In the genomic region with DNA sequence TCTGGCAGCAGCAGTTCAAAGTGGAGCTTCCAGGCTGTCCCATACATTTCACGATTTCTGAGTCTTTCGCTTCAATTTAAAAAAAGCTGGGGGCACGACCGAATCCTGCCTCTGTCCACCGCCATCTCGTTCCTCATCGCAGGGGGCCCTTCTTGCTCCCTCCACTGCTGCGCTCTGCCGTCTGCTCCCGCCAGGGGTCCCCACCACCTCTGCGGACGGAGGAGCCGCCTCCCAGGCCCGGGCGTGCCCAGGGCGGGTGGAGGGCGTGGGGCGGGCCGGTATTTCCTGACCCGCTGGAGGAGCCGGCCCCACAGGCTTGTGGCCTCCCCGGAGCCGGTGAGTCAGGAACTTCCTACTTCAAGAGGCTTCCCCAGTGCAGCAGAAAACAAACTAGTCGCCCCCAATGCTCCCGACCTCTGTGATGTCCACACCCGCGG, we compare ENCODE assay signal across 1 cellular context.
A peak's percentile ranks its signal among the peaks of the same experiment; 100 is the strongest.
TF ChIP-seq lines count a peak whose summit lies in the region.

No MANE protein-coding gene starts in this region.

TF ChIP-seq in SK-N-SH, 30 proteins besides CTCF, POLR2A, EP300 and RAD21 (continued from another document):
- TF ChIP-seq, protein P1, sequence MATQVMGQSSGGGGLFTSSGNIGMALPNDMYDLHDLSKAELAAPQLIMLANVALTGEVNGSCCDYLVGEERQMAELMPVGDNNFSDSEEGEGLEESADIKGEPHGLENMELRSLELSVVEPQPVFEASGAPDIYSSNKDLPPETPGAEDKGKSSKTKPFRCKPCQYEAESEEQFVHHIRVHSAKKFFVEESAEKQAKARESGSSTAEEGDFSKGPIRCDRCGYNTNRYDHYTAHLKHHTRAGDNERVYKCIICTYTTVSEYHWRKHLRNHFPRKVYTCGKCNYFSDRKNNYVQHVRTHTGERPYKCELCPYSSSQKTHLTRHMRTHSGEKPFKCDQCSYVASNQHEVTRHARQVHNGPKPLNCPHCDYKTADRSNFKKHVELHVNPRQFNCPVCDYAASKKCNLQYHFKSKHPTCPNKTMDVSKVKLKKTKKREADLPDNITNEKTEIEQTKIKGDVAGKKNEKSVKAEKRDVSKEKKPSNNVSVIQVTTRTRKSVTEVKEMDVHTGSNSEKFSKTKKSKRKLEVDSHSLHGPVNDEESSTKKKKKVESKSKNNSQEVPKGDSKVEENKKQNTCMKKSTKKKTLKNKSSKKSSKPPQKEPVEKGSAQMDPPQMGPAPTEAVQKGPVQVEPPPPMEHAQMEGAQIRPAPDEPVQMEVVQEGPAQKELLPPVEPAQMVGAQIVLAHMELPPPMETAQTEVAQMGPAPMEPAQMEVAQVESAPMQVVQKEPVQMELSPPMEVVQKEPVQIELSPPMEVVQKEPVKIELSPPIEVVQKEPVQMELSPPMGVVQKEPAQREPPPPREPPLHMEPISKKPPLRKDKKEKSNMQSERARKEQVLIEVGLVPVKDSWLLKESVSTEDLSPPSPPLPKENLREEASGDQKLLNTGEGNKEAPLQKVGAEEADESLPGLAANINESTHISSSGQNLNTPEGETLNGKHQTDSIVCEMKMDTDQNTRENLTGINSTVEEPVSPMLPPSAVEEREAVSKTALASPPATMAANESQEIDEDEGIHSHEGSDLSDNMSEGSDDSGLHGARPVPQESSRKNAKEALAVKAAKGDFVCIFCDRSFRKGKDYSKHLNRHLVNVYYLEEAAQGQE (IDR thresholded peaks at IDR 0.05; ENCODE audit: low read depth, low read length) = peak; percentile 46; the same call in 1 of the 2 replicates
- no peak for TF ChIP-seq MEF2A (IDR thresholded peaks at IDR 0.05; ENCODE audit: borderline replicate concordance, low read depth)
- 0 out of 2 replicates have a peak, but pooled peaks have one; percentile 60 for TF ChIP-seq TEAD4 (IDR thresholded peaks at IDR 0.05; ENCODE audit: borderline replicate concordance, insufficient read depth)
- TF ChIP-seq, protein P2, sequence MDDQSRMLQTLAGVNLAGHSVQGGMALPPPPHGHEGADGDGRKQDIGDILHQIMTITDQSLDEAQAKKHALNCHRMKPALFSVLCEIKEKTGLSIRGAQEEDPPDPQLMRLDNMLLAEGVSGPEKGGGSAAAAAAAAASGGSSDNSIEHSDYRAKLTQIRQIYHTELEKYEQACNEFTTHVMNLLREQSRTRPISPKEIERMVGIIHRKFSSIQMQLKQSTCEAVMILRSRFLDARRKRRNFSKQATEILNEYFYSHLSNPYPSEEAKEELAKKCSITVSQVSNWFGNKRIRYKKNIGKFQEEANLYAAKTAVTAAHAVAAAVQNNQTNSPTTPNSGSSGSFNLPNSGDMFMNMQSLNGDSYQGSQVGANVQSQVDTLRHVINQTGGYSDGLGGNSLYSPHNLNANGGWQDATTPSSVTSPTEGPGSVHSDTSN (IDR thresholded peaks at IDR 0.05) = 0 out of 2 replicates have a peak, but pooled peaks have one; percentile 24
- TF ChIP-seq, protein P3, sequence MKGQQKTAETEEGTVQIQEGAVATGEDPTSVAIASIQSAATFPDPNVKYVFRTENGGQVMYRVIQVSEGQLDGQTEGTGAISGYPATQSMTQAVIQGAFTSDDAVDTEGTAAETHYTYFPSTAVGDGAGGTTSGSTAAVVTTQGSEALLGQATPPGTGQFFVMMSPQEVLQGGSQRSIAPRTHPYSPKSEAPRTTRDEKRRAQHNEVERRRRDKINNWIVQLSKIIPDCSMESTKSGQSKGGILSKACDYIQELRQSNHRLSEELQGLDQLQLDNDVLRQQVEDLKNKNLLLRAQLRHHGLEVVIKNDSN (IDR thresholded peaks at IDR 0.05; ENCODE audit: borderline replicate concordance, low read depth) = no peak
- TF ChIP-seq RCOR1 (IDR thresholded peaks at IDR 0.05; ENCODE audit: low read length) = peak; percentile 24; the same call in 1 of the 2 replicates
- no peak for TF ChIP-seq FOXJ3 (CRISPR knock-in tag; IDR thresholded peaks at IDR 0.05)
- TF ChIP-seq POLR2AphosphoS5 (IDR thresholded peaks at IDR 0.05; ENCODE audit: low read depth, low read length) = peak; percentile 56
- TF ChIP-seq NFIC (IDR thresholded peaks at IDR 0.05; ENCODE audit: borderline replicate concordance) = peak; percentile 37; the same call in 1 of the 2 replicates
- peak; percentile 72 for TF ChIP-seq FOSL2 (IDR thresholded peaks at IDR 0.05; ENCODE audit: borderline replicate concordance, low read depth)
- no peak; the same call in none of the 2 replicates for TF ChIP-seq TAF1 (IDR thresholded peaks at IDR 0.05; ENCODE audit: borderline replicate concordance, low read depth, low read length)
- TF ChIP-seq GATA2 (CRISPR knock-in tag; IDR thresholded peaks at IDR 0.05) = no peak
- TF ChIP-seq RXRA (IDR thresholded peaks at IDR 0.05; ENCODE audit: borderline replicate concordance, low read depth) = peak; percentile 80
- TF ChIP-seq TCF12 (IDR thresholded peaks at IDR 0.05) = peak; percentile 47; the same call in 1 of the 2 replicates
